Comparison of ENCODE assay signal across 17 cellular contexts in the genomic region with DNA sequence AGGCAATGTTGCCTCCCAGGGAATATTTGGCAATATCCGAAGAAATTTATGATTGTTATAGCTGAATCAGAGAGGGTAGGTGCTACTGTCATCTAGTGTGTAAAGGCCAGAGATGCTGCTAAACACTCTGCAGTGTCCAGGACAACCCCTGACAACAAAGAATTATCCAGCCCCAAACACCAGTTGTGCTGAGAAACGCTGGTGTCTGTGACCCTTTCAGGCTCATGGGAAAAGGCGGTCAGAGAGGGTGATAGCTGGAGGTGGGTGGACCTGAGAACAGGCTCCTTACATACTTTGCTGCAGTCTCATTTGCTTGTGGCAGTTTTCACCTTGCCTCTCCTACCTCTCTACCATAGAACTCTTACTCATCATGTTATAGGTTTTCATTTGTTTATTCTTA. TPM values are rescaled to one million over a fixed set of nuclear protein-coding genes. Genes with fewer than 3 reads are reported as not detected.
DNase-seq lines count a peak whose midpoint lies in the region; ATAC-seq and TF ChIP-seq lines count a peak whose summit lies in the region.
"Had no signal": no experiment of that assay in that cellular context is flagged by ENCODE, and none has a peak within 500 bp of the region (broad histone marks: within the 10 kb centered on the region; RNA-seq: fewer than 3 reads in every experiment).

No MANE protein-coding gene starts in this region.

- no peak for TF ChIP-seq CTCF in mammary epithelial cell (conservative IDR thresholded peaks at IDR 0.05 in 1 of 2, IDR thresholded peaks at IDR 0.05 in 1 of 2; ENCODE audit: extremely low read depth in 1 of 2, insufficient read depth in 1 of 2, low read depth in 1 of 2, low read length in 2 of 2)
- no peak for TF ChIP-seq CTCF in breast epithelium (IDR thresholded peaks at IDR 0.05)
- TF ChIP-seq CTCF in nephron (IDR thresholded peaks at IDR 0.05; ENCODE audit: unreplicated experiment in 3 of 3) = no peak
- no peak for TF ChIP-seq CTCF in vagina (IDR thresholded peaks at IDR 0.05)

- no peaks in the 10 kb centered on the region for H3K9me3 ChIP-seq in mammary epithelial cell (replicated peaks; ENCODE audit: insufficient read depth, low read length)
- no peaks in the 10 kb centered on the region for H3K9me3 ChIP-seq in breast epithelium
- no peaks in the 10 kb centered on the region for H3K9me3 ChIP-seq in vagina
- no peaks in the 10 kb centered on the region for H3K9me3 ChIP-seq in T-helper 17 cell (ENCODE audit: control insufficient read depth, low read length, poor library complexity, severe bottlenecking)
- H3K9me3 ChIP-seq: lower lobe of right lung, MG63 had no signal

- CTCF ChIA-PET in mammary epithelial cell (lab: Charles Lee; ENCODE audit: low non-redundant PET) = interaction anchor here (0.6 kb wide), 1 partner anchor 217 kb away, joined by 3 read pairs; no protein-coding TSS in a partner anchor

- intact Hi-C loops in mammary epithelial cell (cut with micrococcal nuclease) = loop anchor here (5.0 kb wide), 1 partner anchor 159 kb away; no protein-coding TSS in a partner anchor
- intact Hi-C loops in breast epithelium (cut with DNase I; ENCODE audit: low total_unique reads) = no loop called here
- intact Hi-C loops in Right ventricle myocardium superior (cut with DNase I) = no loop called here
- intact Hi-C loops in vagina (cut with DNase I) = no loop called here
- intact Hi-C loops in head of caudate nucleus (cut with DNase I) = loop anchor here (10.0 kb wide), 1 partner anchor 161 kb away; no protein-coding TSS in a partner anchor

- H3K36me3 ChIP-seq in mammary epithelial cell (ENCODE audit: insufficient read depth, low read length) (peaks cover 9% of the 10 kb centered on the region), breast epithelium (no peaks in the 10 kb centered on the region), vagina (no peaks in the 10 kb centered on the region)
- H3K36me3 ChIP-seq: BLaER1 treated with 17β-estradiol and CSF1 and Interleukin-3, amounts not matched to agents 10 nM and 100 nM had no signal

- H3K9ac ChIP-seq in mammary epithelial cell (ENCODE audit: insufficient read depth, low read length) = no peak overlapping the region
- H3K9ac ChIP-seq: BLaER1 treated with 17β-estradiol and CSF1 and Interleukin-3, amounts not matched to agents 10 nM and 100 nM had no signal

- H3K27ac Mint-ChIP-seq in nephron (peak overlapping the region; percentile 74 to 90 (median 86)), T-helper 17 cell (no peak overlapping the region)
- H3K27ac Mint-ChIP-seq: activated CD4-positive, alpha-beta T cell treated with anti-CD3 and anti-CD28 coated beads, Interleukin-2, amount 10 ng/mL, durations not matched to agents 24 days and 14 days; HFFc6 had no signal

- H3K4me1 ChIP-seq in mammary epithelial cell (ENCODE audit: insufficient read depth, low read length) = peaks cover 11% of the 10 kb centered on the region
- H3K4me1 ChIP-seq in breast epithelium = no peaks in the 10 kb centered on the region
- H3K4me1 ChIP-seq in vagina = peaks cover 18% of the 10 kb centered on the region
- H3K4me1 ChIP-seq: BLaER1 treated with 17β-estradiol and CSF1 and Interleukin-3, amounts not matched to agents 10 nM and 100 nM had no signal

- ATAC-seq in Right ventricle myocardium superior (ENCODE audit: poor library complexity) (peak; percentile 41), T-helper 17 cell (no peak)

- no peak overlapping the region for H3K4me2 ChIP-seq in mammary epithelial cell (ENCODE audit: insufficient read depth, low read depth, low read length)
- H3K4me2 ChIP-seq: BLaER1 treated with 17β-estradiol and CSF1 and Interleukin-3, amounts not matched to agents 10 nM and 100 nM had no signal

- in situ Hi-C loops in mammary epithelial cell (cut with MboI; ENCODE audit: low sequenced_read_pairs in 2 of 2) = no loop called here

- peak; percentile 30 for DNase-seq in mammary epithelial cell
- no peak for DNase-seq in breast epithelium (ENCODE audit: low spot score in 2 of 2)
- no peak for DNase-seq in Right ventricle myocardium superior
- no peak for DNase-seq in vagina (ENCODE audit: extremely low spot score in 2 of 2)
- no peak for DNase-seq in NCI-H187 (lab: John Stamatoyannopoulos, UW)
- no peak for DNase-seq in head of caudate nucleus
- DNase-seq in T-helper 17 cell = no peak
- DNase-seq: 8988T; activated CD4-positive, alpha-beta T cell treated with anti-CD3 and anti-CD28 coated beads, Interleukin-2, amount 10 ng/mL, durations not matched to agents 24 days and 14 days; activated naive CD4-positive, alpha-beta T cell treated with Interleukin-2 at 50 U/mL for 16 hours; lower lobe of right lung; NCI-H187 treated with DMSO at 0.1 percent for 48 hours; stimulated activated CD4-positive, alpha-beta T cell treated with anti-CD3 and anti-CD28 coated beads, Interleukin-1b, Interleukin-23, amount 100 ng/mL, for 48 hours had no signal

- H3K27ac ChIP-seq in mammary epithelial cell (ENCODE audit: insufficient read depth, low read depth, low read length) = no peak overlapping the region
- peak overlapping the region in 1 of 2 donors; percentile 33 for H3K27ac ChIP-seq in breast epithelium
- peak overlapping the region; percentile 51 for H3K27ac ChIP-seq in vagina
- H3K27ac ChIP-seq: BLaER1 treated with 17β-estradiol and CSF1 and Interleukin-3, amounts not matched to agents 10 nM and 100 nM; lower lobe of right lung had no signal

- no peaks in the 10 kb centered on the region for H3K9me3 Mint-ChIP-seq in nephron
- H3K9me3 Mint-ChIP-seq: activated CD4-positive, alpha-beta T cell treated with anti-CD3 and anti-CD28 coated beads, Interleukin-2, amount 10 ng/mL, durations not matched to agents 24 days and 14 days; HFFc6 had no signal

- H3K27me3 ChIP-seq in mammary epithelial cell (ENCODE audit: insufficient read depth, low read length) (no peaks in the 10 kb centered on the region), breast epithelium (no peaks in the 10 kb centered on the region), vagina (no peaks in the 10 kb centered on the region)
- H3K27me3 ChIP-seq: BLaER1 treated with 17β-estradiol and CSF1 and Interleukin-3, amounts not matched to agents 10 nM and 100 nM; MG63 had no signal

- H3K79me2 ChIP-seq in mammary epithelial cell (ENCODE audit: insufficient read depth, low read length) = peaks cover 2% of the 10 kb centered on the region

- dilution Hi-C loops in mammary epithelial cell (cut with HindIII; ENCODE audit: low sequenced_read_pairs) = no loop called here

- peaks cover 8% of the 10 kb centered on the region for H3K36me3 Mint-ChIP-seq in nephron (ENCODE audit: low read depth)
- H3K36me3 Mint-ChIP-seq in T-helper 17 cell (ENCODE audit: low read depth) = peaks cover 6% of the 10 kb centered on the region

- H3K27me3 Mint-ChIP-seq in nephron (ENCODE audit: low read depth) = no peaks in the 10 kb centered on the region
- H3K27me3 Mint-ChIP-seq in T-helper 17 cell = peaks cover 23% of the 10 kb centered on the region

- no peaks in the 10 kb centered on the region for H4K20me1 ChIP-seq in mammary epithelial cell (ENCODE audit: insufficient read depth, low read length)
- H4K20me1 ChIP-seq: BLaER1 treated with 17β-estradiol and CSF1 and Interleukin-3, amounts not matched to agents 10 nM and 100 nM had no signal

- H3K4me3 Mint-ChIP-seq in nephron (no peak overlapping the region), T-helper 17 cell (no peak overlapping the region)
- H3K4me3 Mint-ChIP-seq: activated CD4-positive, alpha-beta T cell treated with anti-CD3 and anti-CD28 coated beads, Interleukin-2, amount 10 ng/mL, durations not matched to agents 24 days and 14 days; HFFc6 had no signal

- peaks cover 50% of the 10 kb centered on the region for H3K4me1 Mint-ChIP-seq in nephron
- peaks cover 17% of the 10 kb centered on the region for H3K4me1 Mint-ChIP-seq in T-helper 17 cell

- no TSS peak for BruUV-seq in mammary epithelial cell (replicated peaks; lab: Mats Ljungman, UMichigan)

- TF ChIP-seq POLR2A in breast epithelium (IDR thresholded peaks at IDR 0.05) = no peak
- TF ChIP-seq POLR2A in vagina (IDR thresholded peaks at IDR 0.05) = no peak

- H2AFZ ChIP-seq in mammary epithelial cell (ENCODE audit: low read depth, low read length) = no peak overlapping the region

- no peak overlapping the region for H3K4me3 ChIP-seq in mammary epithelial cell (replicated peaks in 1 of 3; ENCODE audit: insufficient read depth in 1 of 3, low read depth in 2 of 3, low read length in 3 of 3)
- H3K4me3 ChIP-seq in breast epithelium = no peak overlapping the region
- H3K4me3 ChIP-seq in vagina = no peak overlapping the region
- H3K4me3 ChIP-seq: BLaER1 treated with 17β-estradiol and CSF1 and Interleukin-3, amounts not matched to agents 10 nM and 100 nM; lower lobe of right lung; MG63 had no signal

- WGBS in mammary epithelial cell (ENCODE audit: low coverage, missing lambda C conversion rate) = 38% methylated on average over 3 of the region's 3 CpGs

RNA-seq across cellular contexts. Expression of gene KANK1, which starts 41.7 kb away (rescaled TPM):
- total RNA-seq in mammary epithelial cell = 10 to 100 TPM; 52.7 to 75.5 TPM
- polyA plus RNA-seq in mammary epithelial cell = 80.2 TPM
- 109 TPM for polyA minus RNA-seq in mammary epithelial cell
- total RNA-seq in breast epithelium = 10 to 100 TPM; 59.4 to 76.7 (median 64.9) TPM
- total RNA-seq in Right ventricle myocardium superior = 153 TPM
- 115 TPM for total RNA-seq in vagina
- 10 to 100 TPM in 1 of 2 donors, 1 to 10 TPM in 1; 8.5 to 12.0 TPM for total RNA-seq in T-helper 17 cell

Comparison
In these comparisons a context has a peak if more than half of its experiments do, and no peak if none do; other contexts are left out.
1. intact Hi-C loops: an anchor here in mammary epithelial cell (5.0 kb wide) and head of caudate nucleus (10.0 kb wide); none called in breast epithelium, Right ventricle myocardium superior and vagina.